1 cellular context compared by ENCODE assay signal in genomic region chr15:78872972-78873795, GRCh38.
TF ChIP-seq lines count a peak whose summit lies in the region.

No MANE protein-coding gene starts in this region.

TF ChIP-seq in K562, 482 proteins besides CTCF, POLR2A, EP300 and RAD21 (continued from another document):
- TF ChIP-seq ZNF655 (CRISPR knock-in tag; IDR thresholded peaks at IDR 0.05) (no peak), TEAD2 (tag; IDR thresholded peaks at IDR 0.05) (peak; percentile 66), TFAP4 (CRISPR knock-in tag; IDR thresholded peaks at IDR 0.05; ENCODE audit: borderline replicate concordance) (peak; percentile 87), SRSF9 (IDR thresholded peaks at IDR 0.05; ENCODE audit: borderline replicate concordance, low read depth, low read length) (no peak), NCOA6 (IDR thresholded peaks at IDR 0.05) (no peak), ZNF75A (CRISPR knock-in tag; IDR thresholded peaks at IDR 0.05) (no peak), EHMT2 (IDR thresholded peaks at IDR 0.05) (no peak), RFX5 (IDR thresholded peaks at IDR 0.05; ENCODE audit: low read depth, low read length) (no peak), ZNF408 (CRISPR knock-in tag; IDR thresholded peaks at IDR 0.05; ENCODE audit: low read depth) (no peak), NFE2L1 (tag; IDR thresholded peaks at IDR 0.05; ENCODE audit: borderline replicate concordance, low read depth) (no peak), ZNF134 (CRISPR knock-in tag; conservative IDR thresholded peaks at IDR 0.05) (no peak), HMG20B (CRISPR knock-in tag; IDR thresholded peaks at IDR 0.05) (0 out of 2 replicates have a peak, but pooled peaks have one; percentile 25), PTTG1 (tag; IDR thresholded peaks at IDR 0.05; ENCODE audit: low read depth) (no peak), SIX5 (IDR thresholded peaks at IDR 0.05; ENCODE audit: borderline replicate concordance in 1 of 2, insufficient read depth in 1 of 2, low read depth in 1 of 2, low read length in 2 of 2) (no peak), NFIX (CRISPR knock-in tag; IDR thresholded peaks at IDR 0.05; ENCODE audit: low read depth) (no peak), ETV5 (CRISPR knock-in tag; IDR thresholded peaks at IDR 0.05; ENCODE audit: low read depth) (no peak), MED1 (CRISPR knock-in tag; IDR thresholded peaks at IDR 0.05; ENCODE audit: borderline replicate concordance) (no peak), MTF1 (CRISPR knock-in tag; IDR thresholded peaks at IDR 0.05; ENCODE audit: borderline replicate concordance) (no peak), ZBTB12 (CRISPR knock-in tag; IDR thresholded peaks at IDR 0.05) (no peak), KHSRP (IDR thresholded peaks at IDR 0.05) (no peak), ZNF512 (tag; IDR thresholded peaks at IDR 0.05) (no peak), IRF2 (CRISPR knock-in tag; IDR thresholded peaks at IDR 0.05) (no peak), COPS2 (conservative IDR thresholded peaks at IDR 0.05) (no peak), ZNF133 (CRISPR knock-in tag; IDR thresholded peaks at IDR 0.05) (no peak), HDAC1 (IDR thresholded peaks at IDR 0.05) (peak in 1 of 2 experiments; percentile 65; a peak in 2 of 4 replicates), RHOXF2B (CRISPR knock-in tag; conservative IDR thresholded peaks at IDR 0.05) (no peak), ZBTB7A (IDR thresholded peaks at IDR 0.05; ENCODE audit: borderline replicate concordance, control insufficient read depth, low read depth, low read length) (peak; percentile 72; the same call in 1 of the 2 replicates), FOXP4 (CRISPR knock-in tag; IDR thresholded peaks at IDR 0.05; ENCODE audit: borderline replicate concordance) (no peak), SRSF3 (IDR thresholded peaks at IDR 0.05; ENCODE audit: insufficient read depth, low read length) (peak; percentile 91; the same call in 1 of the 2 replicates), ZNF274 (IDR thresholded peaks at IDR 0.05; ENCODE audit: borderline replicate concordance, low read depth, low read length) (no peak), TOE1 (IDR thresholded peaks at IDR 0.05; ENCODE audit: borderline replicate concordance) (peak; percentile 36; the same call in 1 of the 2 replicates), TOE1 (CRISPR knock-in tag; IDR thresholded peaks at IDR 0.05; ENCODE audit: borderline replicate concordance, low read depth) (no peak), ARID2 (IDR thresholded peaks at IDR 0.05) (peak; percentile 52; the same call in 1 of the 2 replicates), ELF4 (CRISPR knock-in tag; IDR thresholded peaks at IDR 0.05) (no peak), ETV1 (tag; conservative IDR thresholded peaks at IDR 0.05; ENCODE audit: low read depth) (no peak), CHCHD3 (CRISPR knock-in tag; IDR thresholded peaks at IDR 0.05) (no peak), CHD2 (IDR thresholded peaks at IDR 0.05; ENCODE audit: low read depth, low read length) (0 out of 2 replicates have a peak, but pooled peaks have one; percentile 5), ZFX (CRISPR knock-in tag; IDR thresholded peaks at IDR 0.05) (peak; percentile 68), DIDO1 (tag; IDR thresholded peaks at IDR 0.05; ENCODE audit: low read depth) (no peak), HNRNPUL1 (IDR thresholded peaks at IDR 0.05; ENCODE audit: low read length) (no peak), NFATC3 (IDR thresholded peaks at IDR 0.05) (no peak), CHD4 (IDR thresholded peaks at IDR 0.05; ENCODE audit: insufficient read depth, insufficient replicate concordance, low read depth, low read length, poor library complexity, severe bottlenecking) (no peak), EWSR1 (IDR thresholded peaks at IDR 0.05; ENCODE audit: borderline replicate concordance, low read depth, partially characterized antibody) (no peak), OTX1 (CRISPR knock-in tag; IDR thresholded peaks at IDR 0.05) (peak; percentile 78; the same call in 1 of the 2 replicates), NR1H2 (CRISPR knock-in tag; IDR thresholded peaks at IDR 0.05) (no peak)
- TF ChIP-seq, protein P1, sequence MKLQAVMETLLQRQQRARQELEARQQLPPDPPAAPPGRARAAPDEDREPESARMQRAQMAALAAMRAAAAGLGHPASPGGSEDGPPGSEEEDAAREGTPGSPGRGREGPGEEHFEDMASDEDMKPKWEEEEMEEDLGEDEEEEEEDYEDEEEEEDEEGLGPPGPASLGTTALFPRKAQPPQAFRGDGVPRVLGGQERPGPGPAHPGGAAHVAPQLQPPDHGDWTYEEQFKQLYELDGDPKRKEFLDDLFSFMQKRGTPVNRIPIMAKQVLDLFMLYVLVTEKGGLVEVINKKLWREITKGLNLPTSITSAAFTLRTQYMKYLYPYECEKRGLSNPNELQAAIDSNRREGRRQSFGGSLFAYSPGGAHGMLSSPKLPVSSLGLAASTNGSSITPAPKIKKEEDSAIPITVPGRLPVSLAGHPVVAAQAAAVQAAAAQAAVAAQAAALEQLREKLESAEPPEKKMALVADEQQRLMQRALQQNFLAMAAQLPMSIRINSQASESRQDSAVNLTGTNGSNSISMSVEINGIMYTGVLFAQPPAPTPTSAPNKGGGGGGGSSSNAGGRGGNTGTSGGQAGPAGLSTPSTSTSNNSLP (IDR thresholded peaks at IDR 0.05; ENCODE audit: borderline replicate concordance, low read depth, low read length): no peak; the same call in 1 of the 2 replicates
- TF ChIP-seq, protein P2, sequence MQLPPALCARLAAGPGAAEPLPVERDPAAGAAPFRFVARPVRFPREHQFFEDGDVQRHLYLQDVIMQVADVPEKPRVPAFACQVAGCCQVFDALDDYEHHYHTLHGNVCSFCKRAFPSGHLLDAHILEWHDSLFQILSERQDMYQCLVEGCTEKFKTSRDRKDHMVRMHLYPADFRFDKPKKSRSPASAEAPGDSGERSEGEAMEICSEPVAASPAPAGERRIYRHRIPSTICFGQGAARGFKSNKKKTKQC (CRISPR knock-in tag; IDR thresholded peaks at IDR 0.05): no peak
- TF ChIP-seq, protein P3, sequence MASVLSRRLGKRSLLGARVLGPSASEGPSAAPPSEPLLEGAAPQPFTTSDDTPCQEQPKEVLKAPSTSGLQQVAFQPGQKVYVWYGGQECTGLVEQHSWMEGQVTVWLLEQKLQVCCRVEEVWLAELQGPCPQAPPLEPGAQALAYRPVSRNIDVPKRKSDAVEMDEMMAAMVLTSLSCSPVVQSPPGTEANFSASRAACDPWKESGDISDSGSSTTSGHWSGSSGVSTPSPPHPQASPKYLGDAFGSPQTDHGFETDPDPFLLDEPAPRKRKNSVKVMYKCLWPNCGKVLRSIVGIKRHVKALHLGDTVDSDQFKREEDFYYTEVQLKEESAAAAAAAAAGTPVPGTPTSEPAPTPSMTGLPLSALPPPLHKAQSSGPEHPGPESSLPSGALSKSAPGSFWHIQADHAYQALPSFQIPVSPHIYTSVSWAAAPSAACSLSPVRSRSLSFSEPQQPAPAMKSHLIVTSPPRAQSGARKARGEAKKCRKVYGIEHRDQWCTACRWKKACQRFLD (CRISPR knock-in tag; IDR thresholded peaks at IDR 0.05): peak; percentile 86
